Comparison of ENCODE assay signal across 17 cellular contexts in the genomic region with DNA sequence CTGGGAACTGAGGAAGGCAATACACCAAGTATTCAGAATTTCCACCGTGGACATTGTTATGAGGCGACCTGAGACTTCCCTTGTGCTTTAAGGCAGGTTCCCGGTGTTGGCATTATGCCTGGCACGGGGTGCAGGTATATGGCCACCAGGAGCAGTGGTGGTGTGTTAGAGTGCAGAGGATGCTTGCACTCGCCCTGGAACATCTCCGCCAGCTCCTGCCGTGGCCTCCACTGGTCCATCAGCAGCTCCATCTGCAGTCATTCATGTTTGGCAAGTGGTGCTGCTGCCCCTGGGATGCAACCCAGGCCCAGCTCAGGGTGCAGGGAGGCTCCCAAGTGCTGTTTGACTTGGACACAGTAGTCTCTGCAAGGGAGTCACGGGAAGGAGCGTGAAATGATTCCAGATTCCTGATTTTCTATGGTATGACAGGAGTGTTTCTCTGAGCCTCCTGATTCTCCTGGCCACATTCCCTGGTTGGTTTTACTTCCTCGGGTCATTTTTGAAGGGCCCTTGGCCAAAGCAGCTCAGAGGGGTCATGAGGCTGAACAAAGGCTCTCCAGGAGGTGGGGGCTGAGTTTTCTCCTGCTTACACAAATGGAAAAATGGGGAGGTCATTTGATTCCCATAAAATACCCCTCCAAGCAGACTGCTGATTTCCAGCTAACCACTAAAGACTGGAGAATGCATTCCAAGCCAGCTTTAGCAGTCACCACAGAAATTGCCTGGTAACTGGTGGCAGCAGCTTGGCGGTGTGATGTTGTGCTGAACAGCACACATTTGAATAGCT.
DNase-seq lines count a peak whose midpoint lies in the region; ATAC-seq and TF ChIP-seq lines count a peak whose summit lies in the region.
"Had no signal": no experiment of that assay in that cellular context is flagged by ENCODE, and none has a peak within 500 bp of the region (broad histone marks: within the 10 kb centered on the region; RNA-seq: fewer than 3 reads in every experiment).

No MANE protein-coding gene starts in this region.

- intact Hi-C loops in MCF 10A (cut with micrococcal nuclease), result no loop called here

- H3K4me3 ChIP-seq in astrocyte of the spinal cord (ENCODE audit: low read depth, low read length) (no peak overlapping the region), retinal pigment epithelial cell (ENCODE audit: low read length) (no peak overlapping the region)
- H3K4me3 ChIP-seq: BLaER1, SK-N-MC, transverse colon had no signal

- H3K4me1 Mint-ChIP-seq in MCF 10A (ENCODE audit: insufficient read depth, unreplicated experiment), result peaks cover 5% of the 10 kb centered on the region
- H3K4me1 Mint-ChIP-seq: central memory CD8-positive, alpha-beta T cell had no signal

- H3K27ac Mint-ChIP-seq in MCF 10A (ENCODE audit: low read depth, unreplicated experiment), result no peak overlapping the region
- H3K27ac Mint-ChIP-seq: activated CD8-positive, alpha-beta T cell treated with anti-CD3 and anti-CD28 coated beads for 36 hours; mesothelial cell of epicardium had no signal

- H3K4me3 Mint-ChIP-seq in MCF 10A (ENCODE audit: unreplicated experiment), result no peak overlapping the region
- H3K4me3 Mint-ChIP-seq: activated CD8-positive, alpha-beta T cell treated with anti-CD3 and anti-CD28 coated beads for 36 hours; central memory CD8-positive, alpha-beta T cell; mesothelial cell of epicardium had no signal

- CTCF ChIA-PET in MCF 10A (lab: Yijun Ruan, JAX), result interaction anchor here (0.6 to 1.6 kb wide), 7 partner anchors 13 to 162 kb away, joined by 3 to 4 read pairs (median 3); no protein-coding TSS in a partner anchor

- DNase-seq in EL, result peak; percentile 81
- DNase-seq in astrocyte of the spinal cord (ENCODE audit: low read depth, low spot score), result peak; percentile 90
- peak; percentile 30 for DNase-seq in glomerular visceral epithelial cell (ENCODE audit: extremely low spot score)
- DNase-seq in retinal pigment epithelial cell (ENCODE audit: low read depth), result peak; percentile 88
- DNase-seq in MCF 10A (ENCODE audit: unreplicated experiment), result no peak
- DNase-seq in GM20000 (ENCODE audit: low spot score), result no peak
- DNase-seq in COLO668 (lab: John Stamatoyannopoulos, UW; ENCODE audit: unreplicated experiment), result no peak
- DNase-seq: activated CD8-positive, alpha-beta T cell treated with anti-CD3 and anti-CD28 coated beads for 36 hours; activated effector memory CD4-positive, alpha-beta T cell treated with Interleukin-2 at 50 U/mL for 16 hours; DND-41; MV-4-11; transverse colon had no signal

- no TSS peak for BruUV-seq in MCF 10A (replicated peaks; lab: Mats Ljungman, UMichigan)

- in situ Hi-C loops in astrocyte of the spinal cord (cut with HindIII; ENCODE audit: low sequenced_read_pairs), result no loop called here

- TF ChIP-seq CTCF in astrocyte of the spinal cord (IDR thresholded peaks at IDR 0.05; ENCODE audit: low read depth, low read length) (peak; percentile 2), retinal pigment epithelial cell (conservative IDR thresholded peaks at IDR 0.05; ENCODE audit: low read depth, low read length) (peak; percentile 3), MCF 10A (IDR thresholded peaks at IDR 0.05; ENCODE audit: unreplicated experiment) (no peak), GM20000 (IDR thresholded peaks at IDR 0.05; ENCODE audit: extremely low read depth, missing control alignments) (no peak)

- no peaks in the 10 kb centered on the region for H3K27me3 Mint-ChIP-seq in MCF 10A (ENCODE audit: insufficient read depth, unreplicated experiment)
- H3K27me3 Mint-ChIP-seq: activated CD8-positive, alpha-beta T cell treated with anti-CD3 and anti-CD28 coated beads for 36 hours; central memory CD8-positive, alpha-beta T cell had no signal

- ATAC-seq in GM18870 (IDR thresholded peaks at IDR 0.05; ENCODE audit: unreplicated experiment), result no peak
- ATAC-seq: activated CD8-positive, alpha-beta T cell treated with anti-CD3 and anti-CD28 coated beads for 36 hours had no signal

- POLR2A ChIA-PET in MCF 10A (lab: Yijun Ruan, JAX), result interaction anchor here (1.5 kb wide), 1 partner anchor 45 kb away, joined by 3 read pairs; no protein-coding TSS in a partner anchor

- no peaks in the 10 kb centered on the region for H3K9me3 Mint-ChIP-seq in MCF 10A (ENCODE audit: unreplicated experiment)
- H3K9me3 Mint-ChIP-seq: activated CD8-positive, alpha-beta T cell treated with anti-CD3 and anti-CD28 coated beads for 36 hours; central memory CD8-positive, alpha-beta T cell; mesothelial cell of epicardium had no signal

- H3K36me3 Mint-ChIP-seq in MCF 10A (ENCODE audit: insufficient read depth, unreplicated experiment), result no peaks in the 10 kb centered on the region
- H3K36me3 Mint-ChIP-seq: mesothelial cell of epicardium had no signal

Comparison
In these comparisons a context has a peak if more than half of its experiments do, and no peak if none do; other contexts are left out.
1. DNase-seq: peak in EL (single experiment), astrocyte of the spinal cord (single experiment), glomerular visceral epithelial cell (single experiment) and retinal pigment epithelial cell (single experiment); none in MCF 10A (single experiment), GM20000 (single experiment) and COLO668 (single experiment).
2. CTCF ChIP-seq: peak in astrocyte of the spinal cord (single experiment) and retinal pigment epithelial cell (single experiment); none in MCF 10A (single experiment) and GM20000 (single experiment).